In the genomic region with DNA sequence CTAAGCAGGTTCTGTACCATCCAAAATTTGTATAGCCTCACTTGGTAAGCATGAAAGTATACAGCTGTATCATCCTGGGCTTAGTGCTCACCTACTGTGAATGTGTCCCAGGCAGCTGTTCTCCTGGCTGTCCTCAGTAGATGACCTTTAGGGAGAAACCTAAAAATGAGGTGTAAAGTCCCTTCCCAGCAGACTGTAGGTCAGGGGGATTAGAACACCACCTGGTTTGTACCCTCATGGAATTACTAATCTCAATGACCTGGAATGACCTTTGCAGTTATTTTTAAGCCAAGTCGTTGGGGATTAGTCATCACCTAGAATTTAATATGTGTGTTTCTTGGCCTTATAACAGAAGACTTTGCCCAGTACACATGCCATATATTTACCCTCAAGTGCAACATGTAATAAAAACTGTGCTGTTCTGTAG, we compare ENCODE assay signal across 16 cellular contexts. TPM values are rescaled to one million over a fixed set of nuclear protein-coding genes. Genes with fewer than 3 reads are reported as not detected.
DNase-seq lines count a peak whose midpoint lies in the region; ATAC-seq, FAIRE-seq and TF ChIP-seq lines count a peak whose summit lies in the region.
"Had no signal": no experiment of that assay in that cellular context is flagged by ENCODE, and none has a peak within 500 bp of the region (broad histone marks: within the 10 kb centered on the region; RNA-seq: fewer than 3 reads in every experiment).

No MANE protein-coding gene starts in this region.

- no peaks in the 10 kb centered on the region for H3K36me3 ChIP-seq in HepG2 (replicated peaks in 1 of 2; ENCODE audit: control insufficient read depth in 1 of 2, insufficient read depth in 2 of 2, low read length in 2 of 2)
- H3K36me3 ChIP-seq: upper lobe of left lung had no signal

- no peaks in the 10 kb centered on the region for H3K27me3 ChIP-seq in HepG2 (ENCODE audit: control insufficient read depth in 1 of 2, insufficient read depth in 2 of 2, low read length in 2 of 2)
- H3K27me3 ChIP-seq: upper lobe of left lung had no signal

- H3K79me2 ChIP-seq in HepG2 (ENCODE audit: insufficient read depth, low read length) = no peaks in the 10 kb centered on the region

- peaks cover 8% of the 10 kb centered on the region for H3K36me3 Mint-ChIP-seq in Calu3 (ENCODE audit: insufficient read depth, unreplicated experiment)
- H3K36me3 Mint-ChIP-seq in T-helper 17 cell (ENCODE audit: low read depth) = no peaks in the 10 kb centered on the region
- no peaks in the 10 kb centered on the region for H3K36me3 Mint-ChIP-seq in natural killer cell treated with Interleukin-12 subunit alpha and Interleukin-12 subunit beta and Interleukin-15 and Interleukin-18, amount 100 ng/mL, for 72 hours
- H3K36me3 Mint-ChIP-seq: activated naive CD8-positive, alpha-beta T cell treated with anti-CD3 and anti-CD28 coated beads, Interleukin-2, amount 10 ng/mL, durations not matched to agents 7 days and 5 days; CD14-positive monocyte had no signal

- H3K4me1 ChIP-seq in HepG2 (ENCODE audit: insufficient read depth, low read length) = peaks cover 47% of the 10 kb centered on the region
- H3K4me1 ChIP-seq: upper lobe of left lung had no signal

- H3K27me3 Mint-ChIP-seq in Calu3 (ENCODE audit: unreplicated experiment) = no peaks in the 10 kb centered on the region
- H3K27me3 Mint-ChIP-seq in T-helper 17 cell = peaks cover 5% of the 10 kb centered on the region
- peaks cover 14 to 22% of the 10 kb centered on the region in 2 donors for H3K27me3 Mint-ChIP-seq in natural killer cell treated with Interleukin-12 subunit alpha and Interleukin-12 subunit beta and Interleukin-15 and Interleukin-18, amount 100 ng/mL, for 72 hours
- H3K27me3 Mint-ChIP-seq: activated naive CD8-positive, alpha-beta T cell treated with anti-CD3 and anti-CD28 coated beads, Interleukin-2, amount 10 ng/mL, durations not matched to agents 7 days and 5 days had no signal

- no peaks in the 10 kb centered on the region for H3K9me3 ChIP-seq in HepG2 (ENCODE audit: low read length)
- H3K9me3 ChIP-seq in T-helper 17 cell (ENCODE audit: control insufficient read depth, low read length, poor library complexity, severe bottlenecking) = no peaks in the 10 kb centered on the region
- H3K9me3 ChIP-seq: upper lobe of left lung had no signal

- FAIRE-seq in HepG2 (lab: Jason Lieb, UNC) = no peak

- in situ Hi-C loops in astrocyte of the cerebellum (cut with HindIII; ENCODE audit: low sequenced_read_pairs) (no loop called here), HepG2 (cut with HindIII; ENCODE audit: extremely low pct_ligation_motif_present, low pct_unique_long_range_greater_than_20kb) (no loop called here)

- no peak overlapping the region for H2AFZ ChIP-seq in HepG2 (ENCODE audit: low read length)

- no peak for TF ChIP-seq POLR2A in HepG2 (IDR thresholded peaks at IDR 0.05; ENCODE audit: insufficient read depth in 1 of 2, low read depth in 2 of 2, low read length in 2 of 2)

- no peak for TF ChIP-seq CTCF in Calu3 (IDR thresholded peaks at IDR 0.05; ENCODE audit: unreplicated experiment)
- TF ChIP-seq CTCF in astrocyte of the cerebellum (IDR thresholded peaks at IDR 0.05; ENCODE audit: low read depth, low read length, missing control alignments) = no peak
- TF ChIP-seq CTCF in HepG2 (CRISPR knock-in tag; IDR thresholded peaks at IDR 0.05) = no peak

- no peak overlapping the region for H3K4me3 Mint-ChIP-seq in Calu3 (ENCODE audit: low read depth, unreplicated experiment)
- no peak overlapping the region for H3K4me3 Mint-ChIP-seq in T-helper 17 cell
- no peak overlapping the region for H3K4me3 Mint-ChIP-seq in natural killer cell treated with Interleukin-12 subunit alpha and Interleukin-12 subunit beta and Interleukin-15 and Interleukin-18, amount 100 ng/mL, for 72 hours
- H3K4me3 Mint-ChIP-seq: activated naive CD8-positive, alpha-beta T cell treated with anti-CD3 and anti-CD28 coated beads, Interleukin-2, amount 10 ng/mL, durations not matched to agents 7 days and 5 days; CD14-positive monocyte had no signal

- CTCF ChIA-PET in Calu3 (lab: Charles Lee) (no interaction called here), HepG2 (lab: Yijun Ruan, JAX; ENCODE audit: low intra/inter-chr PET ratio, low total read pairs) (no interaction called here)

- peaks cover 65% of the 10 kb centered on the region for H3K4me1 Mint-ChIP-seq in Calu3 (ENCODE audit: low read depth, unreplicated experiment)
- no peaks in the 10 kb centered on the region for H3K4me1 Mint-ChIP-seq in T-helper 17 cell
- H3K4me1 Mint-ChIP-seq in natural killer cell treated with Interleukin-12 subunit alpha and Interleukin-12 subunit beta and Interleukin-15 and Interleukin-18, amount 100 ng/mL, for 72 hours (ENCODE audit: low read depth in 2 of 2) = no peaks in the 10 kb centered on the region
- H3K4me1 Mint-ChIP-seq: activated naive CD8-positive, alpha-beta T cell treated with anti-CD3 and anti-CD28 coated beads, Interleukin-2, amount 10 ng/mL, durations not matched to agents 7 days and 5 days; CD14-positive monocyte had no signal

- no peak for DNase-seq in Calu3
- DNase-seq in astrocyte of the cerebellum (ENCODE audit: low read depth) = peak; percentile 18
- no peak for DNase-seq in HepG2 (ENCODE audit: low spot score)
- no peak for DNase-seq in T-helper 17 cell
- no peak for DNase-seq in natural killer cell treated with Interleukin-12 subunit alpha and Interleukin-12 subunit beta and Interleukin-15 and Interleukin-18, amount 100 ng/mL, for 72 hours (ENCODE audit: low spot score)
- DNase-seq in stimulated activated naive CD4-positive, alpha-beta T cell treated with Interleukin-2 at 50 U/mL for 16 hours (lab: John Stamatoyannopoulos, UW) = no peak
- DNase-seq in DMS79 (lab: John Stamatoyannopoulos, UW) = no peak
- DNase-seq: activated naive CD8-positive, alpha-beta T cell treated with anti-CD3 and anti-CD28 coated beads, Interleukin-2, amount 10 ng/mL, durations not matched to agents 7 days and 5 days; effector CD8-positive, alpha-beta T cell; NCI-H187 treated with DMSO at 0.1 percent for 48 hours; T-helper 2 cell; upper lobe of left lung had no signal

- H3K4me2 ChIP-seq in HepG2 (ENCODE audit: low read depth, low read length) = peak overlapping the region; percentile 18; the same call in 1 of the 2 replicates

- POLR2A ChIA-PET in HepG2 (lab: Yijun Ruan, JAX) = no interaction called here

- H3K27ac ChIP-seq in HepG2 (ENCODE audit: extremely low read length, insufficient read depth, low read length) = no peak overlapping the region
- H3K27ac ChIP-seq: upper lobe of left lung had no signal

- ATAC-seq in HG02759 (IDR thresholded peaks at IDR 0.05; ENCODE audit: unreplicated experiment) (peak; percentile 58), HepG2 (no peak), T-helper 17 cell (no peak)
- ATAC-seq in natural killer cell treated with Interleukin-12 subunit alpha and Interleukin-12 subunit beta and Interleukin-15 and Interleukin-18, amount 100 ng/mL, for 72 hours = no peak
- ATAC-seq: sciatic nerve had no signal

- no peaks in the 10 kb centered on the region for H4K20me1 ChIP-seq in HepG2 (ENCODE audit: insufficient read depth, low read length)

- no peak for TF ChIP-seq RAD21 in HepG2 (CRISPR knock-in tag; IDR thresholded peaks at IDR 0.05)

- no peak overlapping the region for H3K4me3 ChIP-seq in astrocyte of the cerebellum (ENCODE audit: low read depth, low read length)
- H3K4me3 ChIP-seq in HepG2 (replicated peaks in 1 of 3; ENCODE audit: insufficient read depth in 1 of 3, low read depth in 2 of 3, low read length in 3 of 3) = no peak overlapping the region
- H3K4me3 ChIP-seq: upper lobe of left lung had no signal

- no peaks in the 10 kb centered on the region for H3K9me3 Mint-ChIP-seq in Calu3 (ENCODE audit: low read depth, unreplicated experiment)
- H3K9me3 Mint-ChIP-seq in natural killer cell treated with Interleukin-12 subunit alpha and Interleukin-12 subunit beta and Interleukin-15 and Interleukin-18, amount 100 ng/mL, for 72 hours = no peaks in the 10 kb centered on the region
- H3K9me3 Mint-ChIP-seq: activated naive CD8-positive, alpha-beta T cell treated with anti-CD3 and anti-CD28 coated beads, Interleukin-2, amount 10 ng/mL, durations not matched to agents 7 days and 5 days had no signal

- intact Hi-C loops in Calu3 (cut with micrococcal nuclease; ENCODE audit: unreplicated experiment) = no loop called here
- intact Hi-C loops in HepG2 (cut with micrococcal nuclease; ENCODE audit: unreplicated experiment) = no loop called here

- H3K27ac Mint-ChIP-seq in Calu3 (ENCODE audit: unreplicated experiment) (peak overlapping the region; percentile 95), T-helper 17 cell (no peak overlapping the region)
- no peak overlapping the region for H3K27ac Mint-ChIP-seq in natural killer cell treated with Interleukin-12 subunit alpha and Interleukin-12 subunit beta and Interleukin-15 and Interleukin-18, amount 100 ng/mL, for 72 hours
- H3K27ac Mint-ChIP-seq: activated naive CD8-positive, alpha-beta T cell treated with anti-CD3 and anti-CD28 coated beads, Interleukin-2, amount 10 ng/mL, durations not matched to agents 7 days and 5 days; CD14-positive monocyte had no signal

- H3K9ac ChIP-seq in HepG2 (ENCODE audit: insufficient read depth, low read depth, low read length) = no peak overlapping the region

- WGBS in HepG2 (ENCODE audit: low lambda C conversion rate) = 0% methylated on average over 1 of the region's 1 CpG

- no TSS peak for BruUV-seq in Calu3 (replicated peaks; lab: Mats Ljungman, UMichigan)
- no TSS peak for BruUV-seq in HepG2 (replicated peaks; lab: Mats Ljungman, UMichigan)

- TF ChIP-seq EP300 in HepG2 (IDR thresholded peaks at IDR 0.05; ENCODE audit: low read depth in 2 of 2, low read length in 2 of 2) (no peak), HepG2 (CRISPR knock-in tag; IDR thresholded peaks at IDR 0.05; ENCODE audit: borderline replicate concordance) (no peak)

RNA-seq across cellular contexts. Expression of a gene that starts 39.1 kb away (rescaled TPM):
- total RNA-seq in Calu3 (2022) (27.6 and 29.7 TPM in 2 replicates), HepG2 (2016; rRNA removed; fragmentation: Illumina TruSeq; extraction: Trizol) (5.7 and 7.7 TPM in 2 replicates), T-helper 17 cell (1 to 10 TPM; 4.1 to 4.3 TPM)
- total RNA-seq in HepG2 (2016; cell fraction: cytosol; rRNA removed; fragmentation: Illumina TruSeq; extraction: Trizol; ENCODE audit: low read depth) = 0.88 and 1.1 TPM in 2 replicates
- 5.2 and 7.9 TPM in 2 replicates for total RNA-seq in HepG2 (2016; cell fraction: insoluble cytoplasmic fraction; rRNA removed; fragmentation: Illumina TruSeq; extraction: Trizol)
- total RNA-seq in HepG2 (2016; cell fraction: membrane; rRNA removed; fragmentation: Illumina TruSeq; extraction: Trizol) = 4.5 and 6.1 TPM in 2 replicates
- 13.8 and 14.9 TPM in 2 replicates for total RNA-seq in HepG2 (2016; cell fraction: nucleus; rRNA removed; fragmentation: Illumina TruSeq; extraction: Trizol)
- 12.4 and 14.4 TPM in 2 replicates for polyA plus RNA-seq in HepG2 (2011; rRNA removed)
- polyA plus RNA-seq in HepG2 (2011; cell fraction: cytosol; rRNA removed) = 7.6 and 10.4 TPM in 2 replicates
- polyA plus RNA-seq in HepG2 (2011; cell fraction: nucleus; rRNA removed) = 3.3 and 4.7 TPM in 2 replicates
- 10.5 and 14.8 TPM in 2 replicates for polyA plus RNA-seq in HepG2 (2012)
- polyA plus RNA-seq in HepG2 (2016; cell fraction: cytosol; fragmentation: Illumina TruSeq; extraction: Trizol; ENCODE audit: low read depth) = 0.78 and 0.94 TPM in 2 replicates
- 8.2 and 9.5 TPM in 2 replicates for polyA plus RNA-seq in HepG2 (2016; cell fraction: insoluble cytoplasmic fraction; fragmentation: Illumina TruSeq; extraction: Trizol; ENCODE audit: low read depth)
- 2.7 and 2.8 TPM in 2 replicates for polyA plus RNA-seq in HepG2 (2016; cell fraction: membrane; fragmentation: Illumina TruSeq; extraction: Trizol; ENCODE audit: low read depth)
- polyA plus RNA-seq in HepG2 (2016; cell fraction: nucleus; fragmentation: Illumina TruSeq; extraction: Trizol; ENCODE audit: insufficient read depth, low read depth) = 14.7 and 15.7 TPM in 2 replicates
- polyA minus RNA-seq in HepG2 (2011; rRNA and poly(A)+ RNA removed; ENCODE audit: low replicate concordance) = 26.4 and 51.1 TPM in 2 replicates
- polyA minus RNA-seq in HepG2 (2011; cell fraction: cytosol; rRNA and poly(A)+ RNA removed) = 13.5 and 15.2 TPM in 2 replicates
- polyA minus RNA-seq in HepG2 (2011; cell fraction: nucleus; rRNA and poly(A)+ RNA removed) = 14.0 and 18.4 TPM in 2 replicates
- total RNA-seq in natural killer cell treated with Interleukin-12 subunit alpha and Interleukin-12 subunit beta and Interleukin-15 and Interleukin-18, amount 100 ng/mL, for 72 hours = 10 to 100 TPM; 10.6 to 16.5 TPM

RNA-seq across cellular contexts. Expression of a gene that starts 42.4 kb away (rescaled TPM):
- total RNA-seq in Calu3 (2022) = not detected in 2 replicates
- total RNA-seq in HepG2 (2016; rRNA removed; fragmentation: Illumina TruSeq; extraction: Trizol) = 0.67 and 1.8 TPM in 2 replicates
- 0.44 and 0.61 TPM in 2 replicates for total RNA-seq in HepG2 (2016; cell fraction: cytosol; rRNA removed; fragmentation: Illumina TruSeq; extraction: Trizol; ENCODE audit: low read depth)
- 1.2 and 1.8 TPM in 2 replicates for total RNA-seq in HepG2 (2016; cell fraction: insoluble cytoplasmic fraction; rRNA removed; fragmentation: Illumina TruSeq; extraction: Trizol)
- 0.48 and 0.71 TPM in 2 replicates for total RNA-seq in HepG2 (2016; cell fraction: membrane; rRNA removed; fragmentation: Illumina TruSeq; extraction: Trizol)
- total RNA-seq in HepG2 (2016; cell fraction: nucleus; rRNA removed; fragmentation: Illumina TruSeq; extraction: Trizol) = 3.1 and 5.3 TPM in 2 replicates
- polyA plus RNA-seq in HepG2 (2011; rRNA removed) = 0.91 and 0.95 TPM in 2 replicates
- polyA plus RNA-seq in HepG2 (2011; cell fraction: cytosol; rRNA removed) = 0.16 and 0.23 TPM in 2 replicates
- polyA plus RNA-seq in HepG2 (2011; cell fraction: nucleus; rRNA removed) = 2.5 and 2.9 TPM in 2 replicates
- 0.52 and 2.3 TPM in 2 replicates for polyA plus RNA-seq in HepG2 (2012)
- polyA plus RNA-seq in HepG2 (2016; cell fraction: cytosol; fragmentation: Illumina TruSeq; extraction: Trizol; ENCODE audit: low read depth) = 0.40 and 0.52 TPM in 2 replicates
- polyA plus RNA-seq in HepG2 (2016; cell fraction: insoluble cytoplasmic fraction; fragmentation: Illumina TruSeq; extraction: Trizol; ENCODE audit: low read depth) = 0.56 and 1.7 TPM in 2 replicates
- polyA plus RNA-seq in HepG2 (2016; cell fraction: membrane; fragmentation: Illumina TruSeq; extraction: Trizol; ENCODE audit: low read depth) = 0.56 and 0.82 TPM in 2 replicates
- polyA plus RNA-seq in HepG2 (2016; cell fraction: nucleus; fragmentation: Illumina TruSeq; extraction: Trizol; ENCODE audit: insufficient read depth, low read depth) = 12.4 and 13.9 TPM in 2 replicates
- polyA minus RNA-seq in HepG2 (2011; rRNA and poly(A)+ RNA removed; ENCODE audit: low replicate concordance) = not detected in 2 replicates
- not detected in 2 replicates for polyA minus RNA-seq in HepG2 (2011; cell fraction: cytosol; rRNA and poly(A)+ RNA removed)
- polyA minus RNA-seq in HepG2 (2011; cell fraction: nucleus; rRNA and poly(A)+ RNA removed) = 0.64 and 2.0 TPM in 2 replicates
- total RNA-seq in T-helper 17 cell = not detected
- total RNA-seq in natural killer cell treated with Interleukin-12 subunit alpha and Interleukin-12 subunit beta and Interleukin-15 and Interleukin-18, amount 100 ng/mL, for 72 hours = not detected
- total RNA-seq: activated CD8-positive, alpha-beta memory T cell treated with anti-CD3 and anti-CD28 coated beads for 36 hours; activated naive CD8-positive, alpha-beta T cell treated with anti-CD3 and anti-CD28 coated beads, Interleukin-2, amount 10 ng/mL, durations not matched to agents 7 days and 5 days; sciatic nerve had no signal
- polyA plus RNA-seq: CD14-positive monocyte had no signal

RNA-seq across cellular contexts. Expression of a gene that starts 55.4 kb away (rescaled TPM):
- 4.6 and 4.7 TPM in 2 replicates for total RNA-seq in Calu3 (2022)
- 0.31 and 0.44 TPM in 2 replicates for total RNA-seq in HepG2 (2016; rRNA removed; fragmentation: Illumina TruSeq; extraction: Trizol)
- total RNA-seq in HepG2 (2016; cell fraction: cytosol; rRNA removed; fragmentation: Illumina TruSeq; extraction: Trizol; ENCODE audit: low read depth) = not detected in 2 replicates
- total RNA-seq in HepG2 (2016; cell fraction: insoluble cytoplasmic fraction; rRNA removed; fragmentation: Illumina TruSeq; extraction: Trizol) = 0.12 and 0.24 TPM in 2 replicates
- 0.17 and 0.28 TPM in 2 replicates for total RNA-seq in HepG2 (2016; cell fraction: membrane; rRNA removed; fragmentation: Illumina TruSeq; extraction: Trizol)
- 1.3 and 1.8 TPM in 2 replicates for total RNA-seq in HepG2 (2016; cell fraction: nucleus; rRNA removed; fragmentation: Illumina TruSeq; extraction: Trizol)
- polyA plus RNA-seq in HepG2 (2011; rRNA removed) = 0.34 and 0.47 TPM in 2 replicates
- 0.15 and 0.28 TPM in 2 replicates for polyA plus RNA-seq in HepG2 (2011; cell fraction: cytosol; rRNA removed)
- 0.79 and 0.99 TPM in 2 replicates for polyA plus RNA-seq in HepG2 (2011; cell fraction: nucleus; rRNA removed)
- polyA plus RNA-seq in HepG2 (2012) = 0.51 and 1.0 TPM in 2 replicates
- 0.05 TPM in 1 of 2 replicates, not detected in the other for polyA plus RNA-seq in HepG2 (2016; cell fraction: cytosol; fragmentation: Illumina TruSeq; extraction: Trizol; ENCODE audit: low read depth)
- 0.60 and 0.61 TPM in 2 replicates for polyA plus RNA-seq in HepG2 (2016; cell fraction: insoluble cytoplasmic fraction; fragmentation: Illumina TruSeq; extraction: Trizol; ENCODE audit: low read depth)
- 0.06 and 0.15 TPM in 2 replicates for polyA plus RNA-seq in HepG2 (2016; cell fraction: membrane; fragmentation: Illumina TruSeq; extraction: Trizol; ENCODE audit: low read depth)
- polyA plus RNA-seq in HepG2 (2016; cell fraction: nucleus; fragmentation: Illumina TruSeq; extraction: Trizol; ENCODE audit: insufficient read depth, low read depth) = 2.9 TPM in 2 replicates
- 1.0 and 4.0 TPM in 2 replicates for polyA minus RNA-seq in HepG2 (2011; rRNA and poly(A)+ RNA removed; ENCODE audit: low replicate concordance)
- 0.30 TPM in 1 of 2 replicates, not detected in the other for polyA minus RNA-seq in HepG2 (2011; cell fraction: cytosol; rRNA and poly(A)+ RNA removed)
- polyA minus RNA-seq in HepG2 (2011; cell fraction: nucleus; rRNA and poly(A)+ RNA removed) = 2.7 and 2.8 TPM in 2 replicates
- total RNA-seq in T-helper 17 cell = 1 to 10 TPM in 1 of 2 donors, under 1 TPM in 1; 0.68 to 1.0 TPM
- total RNA-seq in natural killer cell treated with Interleukin-12 subunit alpha and Interleukin-12 subunit beta and Interleukin-15 and Interleukin-18, amount 100 ng/mL, for 72 hours = 1 to 10 TPM; 2.0 to 2.6 TPM
